ENCODE assay signal across 1 cellular context in the genomic region with DNA sequence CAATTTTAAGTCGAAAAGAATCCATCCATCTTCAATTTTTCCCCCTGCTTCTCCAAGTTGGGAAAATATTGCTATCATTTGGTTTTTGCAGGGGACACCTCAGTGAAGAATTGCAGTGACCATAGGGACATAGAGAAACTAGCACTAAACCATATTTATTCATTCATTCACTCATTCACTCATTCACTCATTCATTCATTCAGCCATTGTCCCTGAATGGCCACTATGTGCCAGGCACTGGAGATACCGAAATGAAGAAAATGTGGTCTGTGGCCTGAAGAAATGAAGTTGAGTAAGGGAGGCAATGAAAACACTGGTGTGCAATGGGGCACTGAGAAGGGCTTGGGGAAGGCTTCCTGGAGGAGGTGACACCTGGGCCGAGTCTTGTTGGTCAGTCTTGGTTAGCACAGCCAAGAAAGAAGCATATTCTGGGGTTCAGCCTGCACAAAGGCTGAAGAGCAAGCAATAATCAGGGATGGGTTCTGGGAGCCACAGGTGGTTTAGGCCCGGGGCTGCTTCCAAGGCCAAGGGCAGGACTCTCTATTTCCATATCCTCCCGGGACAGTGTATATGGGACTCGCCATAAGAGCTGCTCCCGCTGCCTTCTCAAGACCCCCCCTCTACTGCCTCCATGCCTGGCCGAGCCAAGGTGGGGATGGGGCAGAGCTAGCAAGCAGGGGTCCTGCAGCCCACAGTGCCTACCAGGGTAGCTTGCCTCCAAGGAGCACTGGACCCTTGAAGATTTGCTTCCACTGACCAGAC.
TF ChIP-seq lines count a peak whose summit lies in the region.

No MANE protein-coding gene starts in this region.

TF ChIP-seq in SK-N-SH, 30 proteins besides CTCF, POLR2A, EP300 and RAD21:
- TF ChIP-seq, protein P1, sequence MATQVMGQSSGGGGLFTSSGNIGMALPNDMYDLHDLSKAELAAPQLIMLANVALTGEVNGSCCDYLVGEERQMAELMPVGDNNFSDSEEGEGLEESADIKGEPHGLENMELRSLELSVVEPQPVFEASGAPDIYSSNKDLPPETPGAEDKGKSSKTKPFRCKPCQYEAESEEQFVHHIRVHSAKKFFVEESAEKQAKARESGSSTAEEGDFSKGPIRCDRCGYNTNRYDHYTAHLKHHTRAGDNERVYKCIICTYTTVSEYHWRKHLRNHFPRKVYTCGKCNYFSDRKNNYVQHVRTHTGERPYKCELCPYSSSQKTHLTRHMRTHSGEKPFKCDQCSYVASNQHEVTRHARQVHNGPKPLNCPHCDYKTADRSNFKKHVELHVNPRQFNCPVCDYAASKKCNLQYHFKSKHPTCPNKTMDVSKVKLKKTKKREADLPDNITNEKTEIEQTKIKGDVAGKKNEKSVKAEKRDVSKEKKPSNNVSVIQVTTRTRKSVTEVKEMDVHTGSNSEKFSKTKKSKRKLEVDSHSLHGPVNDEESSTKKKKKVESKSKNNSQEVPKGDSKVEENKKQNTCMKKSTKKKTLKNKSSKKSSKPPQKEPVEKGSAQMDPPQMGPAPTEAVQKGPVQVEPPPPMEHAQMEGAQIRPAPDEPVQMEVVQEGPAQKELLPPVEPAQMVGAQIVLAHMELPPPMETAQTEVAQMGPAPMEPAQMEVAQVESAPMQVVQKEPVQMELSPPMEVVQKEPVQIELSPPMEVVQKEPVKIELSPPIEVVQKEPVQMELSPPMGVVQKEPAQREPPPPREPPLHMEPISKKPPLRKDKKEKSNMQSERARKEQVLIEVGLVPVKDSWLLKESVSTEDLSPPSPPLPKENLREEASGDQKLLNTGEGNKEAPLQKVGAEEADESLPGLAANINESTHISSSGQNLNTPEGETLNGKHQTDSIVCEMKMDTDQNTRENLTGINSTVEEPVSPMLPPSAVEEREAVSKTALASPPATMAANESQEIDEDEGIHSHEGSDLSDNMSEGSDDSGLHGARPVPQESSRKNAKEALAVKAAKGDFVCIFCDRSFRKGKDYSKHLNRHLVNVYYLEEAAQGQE (IDR thresholded peaks at IDR 0.05; ENCODE audit: low read depth, low read length), result no peak
- TF ChIP-seq, protein P2, sequence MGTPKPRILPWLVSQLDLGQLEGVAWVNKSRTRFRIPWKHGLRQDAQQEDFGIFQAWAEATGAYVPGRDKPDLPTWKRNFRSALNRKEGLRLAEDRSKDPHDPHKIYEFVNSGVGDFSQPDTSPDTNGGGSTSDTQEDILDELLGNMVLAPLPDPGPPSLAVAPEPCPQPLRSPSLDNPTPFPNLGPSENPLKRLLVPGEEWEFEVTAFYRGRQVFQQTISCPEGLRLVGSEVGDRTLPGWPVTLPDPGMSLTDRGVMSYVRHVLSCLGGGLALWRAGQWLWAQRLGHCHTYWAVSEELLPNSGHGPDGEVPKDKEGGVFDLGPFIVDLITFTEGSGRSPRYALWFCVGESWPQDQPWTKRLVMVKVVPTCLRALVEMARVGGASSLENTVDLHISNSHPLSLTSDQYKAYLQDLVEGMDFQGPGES (IDR thresholded peaks at IDR 0.05; ENCODE audit: low read depth, low read length), result no peak
- TF ChIP-seq EZH2phosphoT487 (IDR thresholded peaks at IDR 0.05; ENCODE audit: borderline replicate concordance, low read depth) (no peak), YY1 (IDR thresholded peaks at IDR 0.05; ENCODE audit: low read depth) (no peak), NRF1 (IDR thresholded peaks at IDR 0.05; ENCODE audit: low read depth, low read length) (no peak), ELF1 (IDR thresholded peaks at IDR 0.05) (no peak), SMC3 (IDR thresholded peaks at IDR 0.05; ENCODE audit: low read depth, low read length) (no peak), FOXM1 (IDR thresholded peaks at IDR 0.05; ENCODE audit: low read depth) (no peak), TEAD4 (IDR thresholded peaks at IDR 0.05; ENCODE audit: borderline replicate concordance, insufficient read depth) (no peak), SIN3A (IDR thresholded peaks at IDR 0.05; ENCODE audit: borderline replicate concordance, low read depth, low read length) (no peak)
- TF ChIP-seq, protein P3, sequence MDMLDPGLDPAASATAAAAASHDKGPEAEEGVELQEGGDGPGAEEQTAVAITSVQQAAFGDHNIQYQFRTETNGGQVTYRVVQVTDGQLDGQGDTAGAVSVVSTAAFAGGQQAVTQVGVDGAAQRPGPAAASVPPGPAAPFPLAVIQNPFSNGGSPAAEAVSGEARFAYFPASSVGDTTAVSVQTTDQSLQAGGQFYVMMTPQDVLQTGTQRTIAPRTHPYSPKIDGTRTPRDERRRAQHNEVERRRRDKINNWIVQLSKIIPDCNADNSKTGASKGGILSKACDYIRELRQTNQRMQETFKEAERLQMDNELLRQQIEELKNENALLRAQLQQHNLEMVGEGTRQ (IDR thresholded peaks at IDR 0.05; ENCODE audit: borderline replicate concordance, low read depth, low read length), result no peak
- TF ChIP-seq, protein P4, sequence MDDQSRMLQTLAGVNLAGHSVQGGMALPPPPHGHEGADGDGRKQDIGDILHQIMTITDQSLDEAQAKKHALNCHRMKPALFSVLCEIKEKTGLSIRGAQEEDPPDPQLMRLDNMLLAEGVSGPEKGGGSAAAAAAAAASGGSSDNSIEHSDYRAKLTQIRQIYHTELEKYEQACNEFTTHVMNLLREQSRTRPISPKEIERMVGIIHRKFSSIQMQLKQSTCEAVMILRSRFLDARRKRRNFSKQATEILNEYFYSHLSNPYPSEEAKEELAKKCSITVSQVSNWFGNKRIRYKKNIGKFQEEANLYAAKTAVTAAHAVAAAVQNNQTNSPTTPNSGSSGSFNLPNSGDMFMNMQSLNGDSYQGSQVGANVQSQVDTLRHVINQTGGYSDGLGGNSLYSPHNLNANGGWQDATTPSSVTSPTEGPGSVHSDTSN (IDR thresholded peaks at IDR 0.05), result no peak
